9 cellular contexts compared by ENCODE assay signal in the genomic region with DNA sequence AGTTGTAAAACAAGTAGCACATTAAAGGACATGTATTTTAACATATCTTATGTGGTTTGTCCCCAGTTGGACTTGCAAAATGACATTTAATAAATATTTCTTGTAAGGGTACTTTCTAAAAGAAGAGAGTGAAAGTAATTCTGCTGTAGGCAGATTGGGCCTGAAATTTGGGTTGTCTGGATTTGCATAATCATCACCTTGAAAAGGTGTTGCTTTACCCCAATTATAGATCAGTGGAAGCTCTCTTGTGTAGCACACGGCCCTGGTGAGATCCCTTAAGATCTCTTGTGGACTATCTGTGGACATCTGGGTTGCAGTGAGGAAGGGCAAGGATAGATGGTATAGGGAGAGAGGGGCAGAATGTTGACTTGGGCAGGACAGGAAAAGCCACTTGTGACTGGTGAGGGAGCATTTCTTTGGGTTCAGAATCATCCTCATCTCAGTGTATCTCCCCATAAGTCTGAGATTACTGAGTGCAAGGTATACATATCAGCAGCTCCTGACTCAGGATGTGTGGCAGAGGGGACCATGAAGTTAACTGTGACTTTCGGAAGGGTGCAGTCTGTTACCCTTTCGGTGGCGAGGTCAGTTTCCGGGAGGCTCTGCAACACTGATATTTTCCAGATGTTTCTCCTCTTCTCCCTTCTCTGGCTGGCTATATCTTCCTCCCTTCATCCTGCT. TPM values are rescaled to one million over a fixed set of nuclear protein-coding genes. Genes with fewer than 3 reads are reported as not detected.
A peak's percentile ranks its signal among the peaks of the same experiment; 100 is the strongest.
DNase-seq lines count a peak whose midpoint lies in the region; ATAC-seq and TF ChIP-seq lines count a peak whose summit lies in the region.
"Had no signal": no experiment of that assay in that cellular context is flagged by ENCODE, and none has a peak within 500 bp of the region (broad histone marks: within the 10 kb centered on the region; RNA-seq: fewer than 3 reads in every experiment).

No MANE protein-coding gene starts in this region.

- H3K4me1 Mint-ChIP-seq in WTC11, result peaks cover 78% of the 10 kb centered on the region

- ATAC-seq in HG02938 (IDR thresholded peaks at IDR 0.05; ENCODE audit: unreplicated experiment) (peak; percentile 65), WTC11 (no peak)

- no peaks in the 10 kb centered on the region for H3K36me3 Mint-ChIP-seq in WTC11

- peaks cover 8% of the 10 kb centered on the region for H3K27me3 Mint-ChIP-seq in WTC11 (ENCODE audit: low read depth)

- no peaks in the 10 kb centered on the region for H3K9me3 ChIP-seq in subcutaneous abdominal adipose tissue (ENCODE audit: control insufficient read depth in 5 of 5, low read length in 5 of 5)

- CTCF ChIA-PET in WTC11 (lab: Charles Lee), result interaction anchor here (1.9 kb wide), 1 partner anchor 58 kb away, joined by 7 read pairs; no protein-coding TSS in a partner anchor

- H3K9ac ChIP-seq in subcutaneous abdominal adipose tissue (ENCODE audit: low read length in 5 of 5), result no peak overlapping the region

- no peaks in the 10 kb centered on the region for H3K27me3 ChIP-seq in subcutaneous abdominal adipose tissue (ENCODE audit: control insufficient read depth in 5 of 5, insufficient read depth in 4 of 5, low read length in 5 of 5)

- POLR2A ChIA-PET in WTC11 (lab: Charles Lee), result interaction anchor here (1.1 kb wide), 1 partner anchor 11 kb away, joined by 3 read pairs; no protein-coding TSS in a partner anchor

- H3K9me3 Mint-ChIP-seq in WTC11, result no peaks in the 10 kb centered on the region

- peak overlapping the region; percentile 8 for H3K27ac ChIP-seq in subcutaneous abdominal adipose tissue (ENCODE audit: low read depth, low read length)

- peak; percentile 55 for DNase-seq in activated naive CD4-positive, alpha-beta T cell treated with Interleukin-2 at 50 U/mL for 16 hours
- no peak for DNase-seq in activated naive CD4-positive, alpha-beta T cell treated with anti-CD3 and anti-CD28 coated beads, Interleukin-2, amount 50 U/mL, for 16 hours
- no peak for DNase-seq in WTC11 (ENCODE audit: low spot score)
- DNase-seq in HT-29 (ENCODE audit: low spot score), result no peak
- no peak for DNase-seq in NCI-H2107 (lab: John Stamatoyannopoulos, UW)
- no peak for DNase-seq in Kasumi-1 (lab: John Stamatoyannopoulos, UW)
- DNase-seq: NCI-H1092 had no signal

- H3K4me3 Mint-ChIP-seq in WTC11, result no peak overlapping the region

- no peaks in the 10 kb centered on the region for H3K36me3 ChIP-seq in subcutaneous abdominal adipose tissue (ENCODE audit: control insufficient read depth in 5 of 5, insufficient read depth in 5 of 5, low read length in 5 of 5)

- no peak for TF ChIP-seq CTCF in WTC11 (IDR thresholded peaks at IDR 0.05)

- peaks cover 0 to 52% (median 48%) of the 10 kb centered on the region in 5 donors for H3K4me1 ChIP-seq in subcutaneous abdominal adipose tissue (ENCODE audit: control insufficient read depth in 5 of 5, insufficient read depth in 5 of 5, low read length in 5 of 5)

- no peak overlapping the region for H3K4me3 ChIP-seq in subcutaneous abdominal adipose tissue (ENCODE audit: low read depth in 1 of 5, low read length in 5 of 5)

- peak overlapping the region; percentile 19 for H3K27ac Mint-ChIP-seq in WTC11

TF ChIP-seq in WTC11, 78 proteins besides CTCF, POLR2A, EP300 and RAD21:
- no peak for TF ChIP-seq TP53 (CRISPR knock-in tag; IDR thresholded peaks at IDR 0.05)
- TF ChIP-seq SP1 (CRISPR knock-in tag; conservative IDR thresholded peaks at IDR 0.05), result no peak
- no peak for TF ChIP-seq EMX1 (CRISPR knock-in tag; IDR thresholded peaks at IDR 0.05)
- TF ChIP-seq, protein P1, sequence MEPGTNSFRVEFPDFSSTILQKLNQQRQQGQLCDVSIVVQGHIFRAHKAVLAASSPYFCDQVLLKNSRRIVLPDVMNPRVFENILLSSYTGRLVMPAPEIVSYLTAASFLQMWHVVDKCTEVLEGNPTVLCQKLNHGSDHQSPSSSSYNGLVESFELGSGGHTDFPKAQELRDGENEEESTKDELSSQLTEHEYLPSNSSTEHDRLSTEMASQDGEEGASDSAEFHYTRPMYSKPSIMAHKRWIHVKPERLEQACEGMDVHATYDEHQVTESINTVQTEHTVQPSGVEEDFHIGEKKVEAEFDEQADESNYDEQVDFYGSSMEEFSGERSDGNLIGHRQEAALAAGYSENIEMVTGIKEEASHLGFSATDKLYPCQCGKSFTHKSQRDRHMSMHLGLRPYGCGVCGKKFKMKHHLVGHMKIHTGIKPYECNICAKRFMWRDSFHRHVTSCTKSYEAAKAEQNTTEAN (CRISPR knock-in tag; IDR thresholded peaks at IDR 0.05), result no peak

RNA-seq across cellular contexts. Expression of a gene that starts 2.0 kb away (rescaled TPM):
- total RNA-seq in WTC11 (2021), result 18.1 to 24.1 TPM (median 19.9 TPM) in 3 replicates
- 10.7 and 13.3 TPM in 2 replicates for total RNA-seq in HT-29 (2014; rRNA removed; shearing (Covaris generic))
